1 cellular context compared by ENCODE assay signal in the genomic region with DNA sequence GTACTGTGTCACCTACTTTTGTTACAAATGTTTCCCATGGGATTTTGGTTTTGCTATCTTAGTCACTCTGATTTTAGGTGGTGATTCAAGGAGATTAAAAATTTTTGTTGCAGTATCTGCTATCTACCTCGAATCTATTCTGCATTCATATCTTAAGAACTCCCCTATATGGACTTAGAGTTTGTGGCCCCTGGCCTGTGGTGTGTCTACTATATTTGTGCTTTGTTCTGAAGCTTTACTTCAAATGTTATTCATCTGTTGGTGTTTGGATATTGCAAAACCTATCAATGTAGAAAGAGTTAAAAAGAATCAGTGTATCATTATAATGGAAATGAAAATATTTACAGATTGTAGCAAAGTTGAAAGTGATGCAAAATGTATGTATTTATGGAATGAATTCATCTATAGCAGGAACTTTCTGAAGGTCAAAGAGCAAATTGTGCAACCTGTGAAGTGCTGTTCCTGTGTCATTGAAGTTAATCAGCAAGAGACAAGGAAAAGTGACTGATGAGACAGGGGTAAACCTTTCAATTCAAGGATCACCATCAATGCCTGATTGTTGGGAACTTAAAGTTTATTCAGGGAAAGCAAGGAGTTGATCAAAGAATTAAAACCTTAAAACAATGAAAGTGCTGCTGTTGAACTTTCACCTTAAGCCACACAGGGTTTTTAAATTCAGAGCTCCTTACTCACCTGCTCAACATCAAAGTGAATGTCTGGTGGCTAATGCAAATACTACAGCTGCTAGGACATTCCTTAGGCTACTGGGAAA.
TF ChIP-seq lines count a peak whose summit lies in the region.

No MANE protein-coding gene starts in this region.

TF ChIP-seq in HepG2, 621 proteins besides CTCF, POLR2A, EP300 and RAD21 (continued from another document and continues in another):
- TF ChIP-seq FOXO1 (CRISPR knock-in tag; IDR thresholded peaks at IDR 0.05) (peak; percentile 36; the same call in 1 of the 2 replicates), SAFB2 (CRISPR knock-in tag; IDR thresholded peaks at IDR 0.05; ENCODE audit: borderline replicate concordance, low read depth) (no peak), ZBTB8A (CRISPR knock-in tag; IDR thresholded peaks at IDR 0.05; ENCODE audit: borderline replicate concordance, low read depth) (no peak), ZFP37 (CRISPR knock-in tag; IDR thresholded peaks at IDR 0.05; ENCODE audit: borderline replicate concordance) (no peak), FOXM1 (CRISPR knock-in tag; IDR thresholded peaks at IDR 0.05) (no peak), ZSCAN20 (CRISPR knock-in tag; IDR thresholded peaks at IDR 0.05; ENCODE audit: borderline replicate concordance) (no peak), ZNF556 (CRISPR knock-in tag; IDR thresholded peaks at IDR 0.05; ENCODE audit: borderline replicate concordance) (no peak), HOXA7 (CRISPR knock-in tag; IDR thresholded peaks at IDR 0.05) (no peak), SIN3B (IDR thresholded peaks at IDR 0.05; ENCODE audit: low read length) (no peak), U2AF1 (optimal IDR thresholded peaks at IDR 0.05; ENCODE audit: low read depth, low read length) (no peak), ZNF20 (CRISPR knock-in tag; IDR thresholded peaks at IDR 0.05) (no peak), ZMYM3 (CRISPR knock-in tag; IDR thresholded peaks at IDR 0.05) (no peak), FOXA1 (IDR thresholded peaks at IDR 0.05) (no peak), FOXA1 (CRISPR knock-in tag; IDR thresholded peaks at IDR 0.05) (peak; percentile 26; the same call in 1 of the 2 replicates), ATF7-NPFF (CRISPR knock-in tag; IDR thresholded peaks at IDR 0.05; ENCODE audit: low read depth) (no peak), ZNF749 (CRISPR knock-in tag; IDR thresholded peaks at IDR 0.05; ENCODE audit: borderline replicate concordance) (no peak), KLF9 (CRISPR knock-in tag; IDR thresholded peaks at IDR 0.05; ENCODE audit: low read depth) (no peak), RARA (CRISPR knock-in tag; IDR thresholded peaks at IDR 0.05) (peak; percentile 61), YEATS2 (CRISPR knock-in tag; IDR thresholded peaks at IDR 0.05; ENCODE audit: borderline replicate concordance) (no peak), ZSCAN30 (CRISPR knock-in tag; IDR thresholded peaks at IDR 0.05) (no peak), MAZ (IDR thresholded peaks at IDR 0.05; ENCODE audit: borderline replicate concordance, low read depth, low read length) (no peak), MAZ (CRISPR knock-in tag; IDR thresholded peaks at IDR 0.05; ENCODE audit: low read depth) (no peak), ERF (CRISPR knock-in tag; IDR thresholded peaks at IDR 0.05) (peak; percentile 27; the same call in 1 of the 2 replicates), TCF7L2 (IDR thresholded peaks at IDR 0.05; ENCODE audit: low read depth, low read length) (peak; percentile 63; the same call in 1 of the 2 replicates), MLLT10 (CRISPR knock-in tag; IDR thresholded peaks at IDR 0.05) (no peak), NKX3-1 (CRISPR knock-in tag; IDR thresholded peaks at IDR 0.05) (no peak), FOXA3 (CRISPR knock-in tag; IDR thresholded peaks at IDR 0.05) (peak; percentile 68)
- TF ChIP-seq, protein P1, sequence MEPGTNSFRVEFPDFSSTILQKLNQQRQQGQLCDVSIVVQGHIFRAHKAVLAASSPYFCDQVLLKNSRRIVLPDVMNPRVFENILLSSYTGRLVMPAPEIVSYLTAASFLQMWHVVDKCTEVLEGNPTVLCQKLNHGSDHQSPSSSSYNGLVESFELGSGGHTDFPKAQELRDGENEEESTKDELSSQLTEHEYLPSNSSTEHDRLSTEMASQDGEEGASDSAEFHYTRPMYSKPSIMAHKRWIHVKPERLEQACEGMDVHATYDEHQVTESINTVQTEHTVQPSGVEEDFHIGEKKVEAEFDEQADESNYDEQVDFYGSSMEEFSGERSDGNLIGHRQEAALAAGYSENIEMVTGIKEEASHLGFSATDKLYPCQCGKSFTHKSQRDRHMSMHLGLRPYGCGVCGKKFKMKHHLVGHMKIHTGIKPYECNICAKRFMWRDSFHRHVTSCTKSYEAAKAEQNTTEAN (CRISPR knock-in tag; conservative IDR thresholded peaks at IDR 0.05), result no peak
- TF ChIP-seq, protein P2, sequence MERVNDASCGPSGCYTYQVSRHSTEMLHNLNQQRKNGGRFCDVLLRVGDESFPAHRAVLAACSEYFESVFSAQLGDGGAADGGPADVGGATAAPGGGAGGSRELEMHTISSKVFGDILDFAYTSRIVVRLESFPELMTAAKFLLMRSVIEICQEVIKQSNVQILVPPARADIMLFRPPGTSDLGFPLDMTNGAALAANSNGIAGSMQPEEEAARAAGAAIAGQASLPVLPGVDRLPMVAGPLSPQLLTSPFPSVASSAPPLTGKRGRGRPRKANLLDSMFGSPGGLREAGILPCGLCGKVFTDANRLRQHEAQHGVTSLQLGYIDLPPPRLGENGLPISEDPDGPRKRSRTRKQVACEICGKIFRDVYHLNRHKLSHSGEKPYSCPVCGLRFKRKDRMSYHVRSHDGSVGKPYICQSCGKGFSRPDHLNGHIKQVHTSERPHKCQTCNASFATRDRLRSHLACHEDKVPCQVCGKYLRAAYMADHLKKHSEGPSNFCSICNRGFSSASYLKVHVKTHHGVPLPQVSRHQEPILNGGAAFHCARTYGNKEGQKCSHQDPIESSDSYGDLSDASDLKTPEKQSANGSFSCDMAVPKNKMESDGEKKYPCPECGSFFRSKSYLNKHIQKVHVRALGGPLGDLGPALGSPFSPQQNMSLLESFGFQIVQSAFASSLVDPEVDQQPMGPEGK (CRISPR knock-in tag; IDR thresholded peaks at IDR 0.05), result peak; percentile 28; the same call in 1 of the 2 replicates
- TF ChIP-seq, protein P3, sequence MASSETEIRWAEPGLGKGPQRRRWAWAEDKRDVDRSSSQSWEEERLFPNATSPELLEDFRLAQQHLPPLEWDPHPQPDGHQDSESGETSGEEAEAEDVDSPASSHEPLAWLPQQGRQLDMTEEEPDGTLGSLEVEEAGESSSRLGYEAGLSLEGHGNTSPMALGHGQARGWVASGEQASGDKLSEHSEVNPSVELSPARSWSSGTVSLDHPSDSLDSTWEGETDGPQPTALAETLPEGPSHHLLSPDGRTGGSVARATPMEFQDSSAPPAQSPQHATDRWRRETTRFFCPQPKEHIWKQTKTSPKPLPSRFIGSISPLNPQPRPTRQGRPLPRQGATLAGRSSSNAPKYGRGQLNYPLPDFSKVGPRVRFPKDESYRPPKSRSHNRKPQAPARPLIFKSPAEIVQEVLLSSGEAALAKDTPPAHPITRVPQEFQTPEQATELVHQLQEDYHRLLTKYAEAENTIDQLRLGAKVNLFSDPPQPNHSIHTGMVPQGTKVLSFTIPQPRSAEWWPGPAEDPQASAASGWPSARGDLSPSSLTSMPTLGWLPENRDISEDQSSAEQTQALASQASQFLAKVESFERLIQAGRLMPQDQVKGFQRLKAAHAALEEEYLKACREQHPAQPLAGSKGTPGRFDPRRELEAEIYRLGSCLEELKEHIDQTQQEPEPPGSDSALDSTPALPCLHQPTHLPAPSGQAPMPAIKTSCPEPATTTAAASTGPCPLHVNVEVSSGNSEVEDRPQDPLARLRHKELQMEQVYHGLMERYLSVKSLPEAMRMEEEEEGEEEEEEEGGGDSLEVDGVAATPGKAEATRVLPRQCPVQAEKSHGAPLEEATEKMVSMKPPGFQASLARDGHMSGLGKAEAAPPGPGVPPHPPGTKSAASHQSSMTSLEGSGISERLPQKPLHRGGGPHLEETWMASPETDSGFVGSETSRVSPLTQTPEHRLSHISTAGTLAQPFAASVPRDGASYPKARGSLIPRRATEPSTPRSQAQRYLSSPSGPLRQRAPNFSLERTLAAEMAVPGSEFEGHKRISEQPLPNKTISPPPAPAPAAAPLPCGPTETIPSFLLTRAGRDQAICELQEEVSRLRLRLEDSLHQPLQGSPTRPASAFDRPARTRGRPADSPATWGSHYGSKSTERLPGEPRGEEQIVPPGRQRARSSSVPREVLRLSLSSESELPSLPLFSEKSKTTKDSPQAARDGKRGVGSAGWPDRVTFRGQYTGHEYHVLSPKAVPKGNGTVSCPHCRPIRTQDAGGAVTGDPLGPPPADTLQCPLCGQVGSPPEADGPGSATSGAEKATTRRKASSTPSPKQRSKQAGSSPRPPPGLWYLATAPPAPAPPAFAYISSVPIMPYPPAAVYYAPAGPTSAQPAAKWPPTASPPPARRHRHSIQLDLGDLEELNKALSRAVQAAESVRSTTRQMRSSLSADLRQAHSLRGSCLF (CRISPR knock-in tag; IDR thresholded peaks at IDR 0.05; ENCODE audit: borderline replicate concordance), result no peak
- TF ChIP-seq, protein P4, sequence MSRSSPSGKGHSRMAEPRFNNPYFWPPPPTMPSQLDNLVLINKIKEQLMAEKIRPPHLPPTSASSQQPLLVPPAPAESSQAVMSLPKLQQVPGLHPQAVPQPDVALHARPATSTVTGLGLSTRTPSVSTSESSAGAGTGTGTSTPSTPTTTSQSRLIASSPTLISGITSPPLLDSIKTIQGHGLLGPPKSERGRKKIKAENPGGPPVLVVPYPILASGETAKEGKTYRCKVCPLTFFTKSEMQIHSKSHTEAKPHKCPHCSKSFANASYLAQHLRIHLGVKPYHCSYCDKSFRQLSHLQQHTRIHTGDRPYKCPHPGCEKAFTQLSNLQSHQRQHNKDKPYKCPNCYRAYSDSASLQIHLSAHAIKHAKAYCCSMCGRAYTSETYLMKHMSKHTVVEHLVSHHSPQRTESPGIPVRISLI (CRISPR knock-in tag; IDR thresholded peaks at IDR 0.05; ENCODE audit: borderline replicate concordance), result no peak
- TF ChIP-seq, protein P5, sequence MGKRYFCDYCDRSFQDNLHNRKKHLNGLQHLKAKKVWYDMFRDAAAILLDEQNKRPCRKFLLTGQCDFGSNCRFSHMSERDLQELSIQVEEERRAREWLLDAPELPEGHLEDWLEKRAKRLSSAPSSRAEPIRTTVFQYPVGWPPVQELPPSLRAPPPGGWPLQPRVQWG (CRISPR knock-in tag; IDR thresholded peaks at IDR 0.05; ENCODE audit: borderline replicate concordance, low read depth), result no peak
- TF ChIP-seq, protein P6, sequence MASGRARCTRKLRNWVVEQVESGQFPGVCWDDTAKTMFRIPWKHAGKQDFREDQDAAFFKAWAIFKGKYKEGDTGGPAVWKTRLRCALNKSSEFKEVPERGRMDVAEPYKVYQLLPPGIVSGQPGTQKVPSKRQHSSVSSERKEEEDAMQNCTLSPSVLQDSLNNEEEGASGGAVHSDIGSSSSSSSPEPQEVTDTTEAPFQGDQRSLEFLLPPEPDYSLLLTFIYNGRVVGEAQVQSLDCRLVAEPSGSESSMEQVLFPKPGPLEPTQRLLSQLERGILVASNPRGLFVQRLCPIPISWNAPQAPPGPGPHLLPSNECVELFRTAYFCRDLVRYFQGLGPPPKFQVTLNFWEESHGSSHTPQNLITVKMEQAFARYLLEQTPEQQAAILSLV (CRISPR knock-in tag; IDR thresholded peaks at IDR 0.05; ENCODE audit: borderline replicate concordance), result no peak
- TF ChIP-seq, protein P7, sequence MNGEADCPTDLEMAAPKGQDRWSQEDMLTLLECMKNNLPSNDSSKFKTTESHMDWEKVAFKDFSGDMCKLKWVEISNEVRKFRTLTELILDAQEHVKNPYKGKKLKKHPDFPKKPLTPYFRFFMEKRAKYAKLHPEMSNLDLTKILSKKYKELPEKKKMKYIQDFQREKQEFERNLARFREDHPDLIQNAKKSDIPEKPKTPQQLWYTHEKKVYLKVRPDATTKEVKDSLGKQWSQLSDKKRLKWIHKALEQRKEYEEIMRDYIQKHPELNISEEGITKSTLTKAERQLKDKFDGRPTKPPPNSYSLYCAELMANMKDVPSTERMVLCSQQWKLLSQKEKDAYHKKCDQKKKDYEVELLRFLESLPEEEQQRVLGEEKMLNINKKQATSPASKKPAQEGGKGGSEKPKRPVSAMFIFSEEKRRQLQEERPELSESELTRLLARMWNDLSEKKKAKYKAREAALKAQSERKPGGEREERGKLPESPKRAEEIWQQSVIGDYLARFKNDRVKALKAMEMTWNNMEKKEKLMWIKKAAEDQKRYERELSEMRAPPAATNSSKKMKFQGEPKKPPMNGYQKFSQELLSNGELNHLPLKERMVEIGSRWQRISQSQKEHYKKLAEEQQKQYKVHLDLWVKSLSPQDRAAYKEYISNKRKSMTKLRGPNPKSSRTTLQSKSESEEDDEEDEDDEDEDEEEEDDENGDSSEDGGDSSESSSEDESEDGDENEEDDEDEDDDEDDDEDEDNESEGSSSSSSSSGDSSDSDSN (CRISPR knock-in tag; IDR thresholded peaks at IDR 0.05), result no peak
- TF ChIP-seq, protein P8, sequence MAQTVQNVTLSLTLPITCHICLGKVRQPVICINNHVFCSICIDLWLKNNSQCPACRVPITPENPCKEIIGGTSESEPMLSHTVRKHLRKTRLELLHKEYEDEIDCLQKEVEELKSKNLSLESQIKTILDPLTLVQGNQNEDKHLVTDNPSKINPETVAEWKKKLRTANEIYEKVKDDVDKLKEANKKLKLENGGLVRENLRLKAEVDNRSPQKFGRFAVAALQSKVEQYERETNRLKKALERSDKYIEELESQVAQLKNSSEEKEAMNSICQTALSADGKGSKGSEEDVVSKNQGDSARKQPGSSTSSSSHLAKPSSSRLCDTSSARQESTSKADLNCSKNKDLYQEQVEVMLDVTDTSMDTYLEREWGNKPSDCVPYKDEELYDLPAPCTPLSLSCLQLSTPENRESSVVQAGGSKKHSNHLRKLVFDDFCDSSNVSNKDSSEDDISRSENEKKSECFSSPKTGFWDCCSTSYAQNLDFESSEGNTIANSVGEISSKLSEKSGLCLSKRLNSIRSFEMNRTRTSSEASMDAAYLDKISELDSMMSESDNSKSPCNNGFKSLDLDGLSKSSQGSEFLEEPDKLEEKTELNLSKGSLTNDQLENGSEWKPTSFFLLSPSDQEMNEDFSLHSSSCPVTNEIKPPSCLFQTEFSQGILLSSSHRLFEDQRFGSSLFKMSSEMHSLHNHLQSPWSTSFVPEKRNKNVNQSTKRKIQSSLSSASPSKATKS (CRISPR knock-in tag; IDR thresholded peaks at IDR 0.05), result no peak
- TF ChIP-seq, protein P9, sequence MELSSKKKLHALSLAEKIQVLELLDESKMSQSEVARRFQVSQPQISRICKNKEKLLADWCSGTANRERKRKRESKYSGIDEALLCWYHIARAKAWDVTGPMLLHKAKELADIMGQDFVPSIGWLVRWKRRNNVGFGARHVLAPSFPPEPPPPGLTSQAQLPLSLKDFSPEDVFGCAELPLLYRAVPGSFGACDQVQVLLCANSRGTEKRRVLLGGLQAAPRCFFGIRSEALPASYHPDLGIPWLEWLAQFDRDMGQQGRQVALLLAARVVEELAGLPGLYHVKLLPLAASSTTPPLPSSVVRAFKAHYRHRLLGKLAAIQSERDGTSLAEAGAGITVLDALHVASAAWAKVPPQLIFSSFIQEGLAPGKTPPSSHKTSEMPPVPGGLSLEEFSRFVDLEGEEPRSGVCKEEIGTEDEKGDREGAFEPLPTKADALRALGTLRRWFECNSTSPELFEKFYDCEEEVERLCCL (CRISPR knock-in tag; IDR thresholded peaks at IDR 0.05; ENCODE audit: borderline replicate concordance), result no peak
- TF ChIP-seq, protein P10, sequence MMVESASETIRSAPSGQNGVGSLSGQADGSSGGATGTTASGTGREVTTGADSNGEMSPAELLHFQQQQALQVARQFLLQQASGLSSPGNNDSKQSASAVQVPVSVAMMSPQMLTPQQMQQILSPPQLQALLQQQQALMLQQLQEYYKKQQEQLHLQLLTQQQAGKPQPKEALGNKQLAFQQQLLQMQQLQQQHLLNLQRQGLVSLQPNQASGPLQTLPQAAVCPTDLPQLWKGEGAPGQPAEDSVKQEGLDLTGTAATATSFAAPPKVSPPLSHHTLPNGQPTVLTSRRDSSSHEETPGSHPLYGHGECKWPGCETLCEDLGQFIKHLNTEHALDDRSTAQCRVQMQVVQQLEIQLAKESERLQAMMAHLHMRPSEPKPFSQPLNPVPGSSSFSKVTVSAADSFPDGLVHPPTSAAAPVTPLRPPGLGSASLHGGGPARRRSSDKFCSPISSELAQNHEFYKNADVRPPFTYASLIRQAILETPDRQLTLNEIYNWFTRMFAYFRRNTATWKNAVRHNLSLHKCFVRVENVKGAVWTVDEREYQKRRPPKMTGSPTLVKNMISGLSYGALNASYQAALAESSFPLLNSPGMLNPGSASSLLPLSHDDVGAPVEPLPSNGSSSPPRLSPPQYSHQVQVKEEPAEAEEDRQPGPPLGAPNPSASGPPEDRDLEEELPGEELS (CRISPR knock-in tag; IDR thresholded peaks at IDR 0.05), result peak; percentile 64; the same call in 1 of the 2 replicates
